Comparison of ENCODE assay signal across 9 cellular contexts in the genomic region with DNA sequence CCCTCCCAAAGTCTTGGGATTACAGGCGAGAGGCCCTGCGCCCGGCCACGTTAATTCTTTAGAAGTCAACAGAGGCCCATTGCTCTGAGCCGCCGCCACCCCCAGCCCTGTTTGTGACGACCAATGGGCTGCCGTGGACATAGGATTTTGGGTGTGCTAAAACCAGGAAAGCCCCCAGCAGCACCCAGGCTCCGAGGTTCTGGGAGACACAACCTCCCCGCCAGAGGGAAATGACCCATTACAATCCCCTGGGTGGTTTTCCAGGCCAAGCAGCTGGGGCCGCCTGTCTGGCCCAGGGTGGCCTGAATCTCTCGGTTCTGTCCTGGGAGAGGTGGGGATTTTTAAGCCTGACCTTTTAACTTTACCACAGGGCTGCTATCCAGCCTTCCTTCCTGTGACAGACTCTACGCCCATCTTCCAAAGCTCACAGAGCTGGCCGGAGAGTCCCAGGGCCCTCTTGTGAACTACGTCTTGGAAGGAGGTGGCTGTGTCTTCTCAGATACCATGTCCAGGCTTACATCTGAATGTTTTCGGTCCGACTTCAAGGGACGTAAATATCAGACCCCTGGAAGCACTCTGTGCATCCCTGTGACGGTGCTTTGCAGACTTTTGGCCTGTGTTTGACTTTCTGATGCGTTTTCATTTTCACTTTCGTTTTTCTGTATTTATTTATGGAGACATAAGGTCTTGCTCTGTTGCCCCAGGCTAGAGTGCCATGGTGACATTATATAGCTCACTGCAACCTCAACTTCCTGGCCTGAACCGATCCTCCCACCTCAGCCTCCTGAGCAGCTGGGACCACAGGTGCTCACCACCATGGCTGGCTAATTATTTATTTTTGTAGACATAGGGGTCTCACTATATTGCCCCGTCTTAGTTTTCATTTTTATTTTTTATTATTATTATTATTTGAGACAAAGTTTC. TPM values are rescaled to one million over a fixed set of nuclear protein-coding genes. Genes with fewer than 3 reads are reported as not detected.
DNase-seq lines count a peak whose midpoint lies in the region; ATAC-seq, FAIRE-seq and TF ChIP-seq lines count a peak whose summit lies in the region.
"Had no signal": no experiment of that assay in that cellular context is flagged by ENCODE, and none has a peak within 500 bp of the region (broad histone marks: within the 10 kb centered on the region; RNA-seq: fewer than 3 reads in every experiment).

No MANE protein-coding gene starts in this region.

- peak overlapping the region in 1 of 2 donors; percentile 91 for H3K27ac ChIP-seq in small intestine (ENCODE audit: low read depth in 1 of 2, low read length in 1 of 2)
- H3K27ac ChIP-seq in tibial nerve = peak overlapping the region in 2 of 4 donors; percentile 50 to 52

- H3K9me3 ChIP-seq in small intestine (ENCODE audit: control insufficient read depth, low read depth) (no peaks in the 10 kb centered on the region), tibial nerve (peaks cover 0 to 9% (median 0%) of the 10 kb centered on the region in 4 donors)

- no peak overlapping the region for H3K4me3 Mint-ChIP-seq in activated naive CD4-positive, alpha-beta T cell treated with anti-CD3 and anti-CD28 coated beads for 36 hours
- peak overlapping the region in 1 of 2 donors; percentile 59 for H3K4me3 Mint-ChIP-seq in activated T-cell treated with anti-CD3 and anti-CD28 coated beads, Interleukin-2, amount 50 U/mL, for 72 hours

- 70 to 76% (median 71%) methylated on average over 23 of the region's 23 CpGs for WGBS in small intestine, 3 donors
- 79 to 82% methylated on average over 23 of the region's 23 CpGs for WGBS in tibial nerve, 2 donors

- H3K27me3 ChIP-seq in small intestine (ENCODE audit: control insufficient read depth in 2 of 2, insufficient read depth in 2 of 2, low read length in 2 of 2) (no peaks in the 10 kb centered on the region), tibial nerve (no peaks in the 10 kb centered on the region)

- H3K4me1 ChIP-seq in small intestine (ENCODE audit: control insufficient read depth in 2 of 2, insufficient read depth in 1 of 2, low read depth in 1 of 2, low read length in 1 of 2) = no peaks in the 10 kb centered on the region
- H3K4me1 ChIP-seq in tibial nerve = no peaks in the 10 kb centered on the region

- H3K27ac Mint-ChIP-seq in activated naive CD4-positive, alpha-beta T cell treated with anti-CD3 and anti-CD28 coated beads for 36 hours = peak overlapping the region; percentile 72
- H3K27ac Mint-ChIP-seq in activated T-cell treated with anti-CD3 and anti-CD28 coated beads, Interleukin-2, amount 50 U/mL, for 72 hours = peak overlapping the region; percentile 70

- peaks cover 35% of the 10 kb centered on the region for H3K4me1 Mint-ChIP-seq in activated naive CD4-positive, alpha-beta T cell treated with anti-CD3 and anti-CD28 coated beads for 36 hours (ENCODE audit: low read depth)
- peaks cover 45% of the 10 kb centered on the region for H3K4me1 Mint-ChIP-seq in activated T-cell treated with anti-CD3 and anti-CD28 coated beads, Interleukin-2, amount 50 U/mL, for 72 hours (ENCODE audit: low read depth)

- FAIRE-seq in small intestine (lab: Jason Lieb, UNC) = no peak
- FAIRE-seq: keratinocyte had no signal

- no peaks in the 10 kb centered on the region for H3K27me3 Mint-ChIP-seq in activated naive CD4-positive, alpha-beta T cell treated with anti-CD3 and anti-CD28 coated beads for 36 hours (ENCODE audit: low read depth)
- H3K27me3 Mint-ChIP-seq in activated T-cell treated with anti-CD3 and anti-CD28 coated beads, Interleukin-2, amount 50 U/mL, for 72 hours (ENCODE audit: low read depth) = no peaks in the 10 kb centered on the region

- ATAC-seq in HG03066 (IDR thresholded peaks at IDR 0.05; ENCODE audit: low read depth, unreplicated experiment) = peak; percentile 48
- peak; percentile 57 to 68 for ATAC-seq in activated T-cell treated with anti-CD3 and anti-CD28 coated beads, Interleukin-2, amount 50 U/mL, for 72 hours (replicated peaks in 1 of 2)

- no peak for TF ChIP-seq POLR2A in tibial nerve (IDR thresholded peaks at IDR 0.05)

- no peak for DNase-seq in activated naive CD4-positive, alpha-beta T cell treated with anti-CD3 and anti-CD28 coated beads for 36 hours
- DNase-seq in activated naive CD4-positive, alpha-beta T cell treated with Interleukin-2 at 50 U/mL for 16 hours = no peak
- DNase-seq in activated T-cell treated with anti-CD3 and anti-CD28 coated beads, Interleukin-2, amount 50 U/mL, for 72 hours = no peak
- peak; percentile 11 for DNase-seq in small intestine
- no peak for DNase-seq in midbrain (lab: John Stamatoyannopoulos, UW)
- DNase-seq in tibial nerve (ENCODE audit: low spot score in 2 of 2) = no peak
- DNase-seq in NCI-H1048 (lab: John Stamatoyannopoulos, UW) = no peak

- no peaks in the 10 kb centered on the region for H3K36me3 ChIP-seq in small intestine (ENCODE audit: control insufficient read depth in 2 of 2, insufficient read depth in 2 of 2, low read length in 2 of 2)
- H3K36me3 ChIP-seq in tibial nerve = no peaks in the 10 kb centered on the region

- H3K4me3 ChIP-seq in small intestine (ENCODE audit: low read depth in 1 of 2, low read length in 2 of 2) = no peak overlapping the region
- H3K4me3 ChIP-seq in tibial nerve = no peak overlapping the region

- intact Hi-C loops in activated naive CD4-positive, alpha-beta T cell treated with anti-CD3 and anti-CD28 coated beads for 36 hours (cut with micrococcal nuclease) = no loop called here

- TF ChIP-seq CTCF in tibial nerve (IDR thresholded peaks at IDR 0.05) = no peak

- CTCF ChIA-PET in activated naive CD4-positive, alpha-beta T cell treated with anti-CD3 and anti-CD28 coated beads for 36 hours (lab: Charles Lee) = no interaction called here

- no peak for TF ChIP-seq EP300 in tibial nerve (IDR thresholded peaks at IDR 0.05)

- no peaks in the 10 kb centered on the region for H3K9me3 Mint-ChIP-seq in activated naive CD4-positive, alpha-beta T cell treated with anti-CD3 and anti-CD28 coated beads for 36 hours
- no peaks in the 10 kb centered on the region for H3K9me3 Mint-ChIP-seq in activated T-cell treated with anti-CD3 and anti-CD28 coated beads, Interleukin-2, amount 50 U/mL, for 72 hours

- H3K36me3 Mint-ChIP-seq in activated naive CD4-positive, alpha-beta T cell treated with anti-CD3 and anti-CD28 coated beads for 36 hours (ENCODE audit: low read depth) = peaks cover 9% of the 10 kb centered on the region
- H3K36me3 Mint-ChIP-seq in activated T-cell treated with anti-CD3 and anti-CD28 coated beads, Interleukin-2, amount 50 U/mL, for 72 hours (ENCODE audit: insufficient read depth in 2 of 2) = peaks cover 2 to 16% of the 10 kb centered on the region in 2 donors

RNA-seq across cellular contexts. Expression of a gene that starts 36.0 kb away (rescaled TPM):
- 10 to 100 TPM in 1 of 2 experiments, 1 to 10 TPM in 1; 9.8 to 10.6 TPM for total RNA-seq in activated naive CD4-positive, alpha-beta T cell treated with anti-CD3 and anti-CD28 coated beads for 36 hours
- 10 to 100 TPM; 40.1 to 45.7 TPM for total RNA-seq in activated T-cell treated with anti-CD3 and anti-CD28 coated beads, Interleukin-2, amount 50 U/mL, for 72 hours
- 1 to 10 TPM in 1 of 3 donors, under 1 TPM in 2; 0.22 to 2.1 (median 0.81) TPM for polyA plus RNA-seq in small intestine
- total RNA-seq in tibial nerve = 1 to 10 TPM in 3 of 4 donors, under 1 TPM in 1; 0.84 to 2.8 (median 1.2) TPM
- polyA plus RNA-seq: keratinocyte had no signal

RNA-seq across cellular contexts. Expression of a gene that starts 48.3 kb away (rescaled TPM):
- 10 to 100 TPM; 45.1 to 47.2 TPM for total RNA-seq in activated naive CD4-positive, alpha-beta T cell treated with anti-CD3 and anti-CD28 coated beads for 36 hours
- total RNA-seq in activated T-cell treated with anti-CD3 and anti-CD28 coated beads, Interleukin-2, amount 50 U/mL, for 72 hours = 100 to 1,000 TPM in 1 of 2 donors, 10 to 100 TPM in 1; 70.4 to 101 TPM
- 10 to 100 TPM; 10.1 to 22.1 (median 12.4) TPM for polyA plus RNA-seq in small intestine
- 10 to 100 TPM; 25.1 to 47.2 (median 43.3) TPM for total RNA-seq in tibial nerve
